1 cellular context compared by ENCODE assay signal in the genomic region with DNA sequence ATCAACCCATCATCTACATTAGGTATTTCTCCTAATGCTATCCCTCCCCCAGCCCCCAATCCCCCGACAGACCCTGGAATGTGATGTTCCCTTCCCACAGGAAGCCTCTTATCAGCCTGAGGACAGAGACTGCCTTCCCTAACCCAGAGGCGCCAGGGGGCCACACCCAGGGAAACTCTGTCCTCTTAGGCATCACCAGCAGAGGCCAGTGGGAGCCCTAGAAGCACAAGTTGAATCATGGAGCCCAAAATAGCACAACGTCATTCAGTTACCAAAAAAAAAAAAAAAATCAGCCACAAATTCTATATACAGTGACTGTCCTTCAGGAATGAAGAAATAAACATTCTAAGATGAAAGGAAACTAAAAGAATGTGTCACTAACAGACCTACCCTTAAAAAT.
TF ChIP-seq lines count a peak whose summit lies in the region.

No MANE protein-coding gene starts in this region.

TF ChIP-seq in GM23338, 12 proteins besides CTCF, POLR2A, EP300 and RAD21 (continued from another document):
- TF ChIP-seq, protein P1, sequence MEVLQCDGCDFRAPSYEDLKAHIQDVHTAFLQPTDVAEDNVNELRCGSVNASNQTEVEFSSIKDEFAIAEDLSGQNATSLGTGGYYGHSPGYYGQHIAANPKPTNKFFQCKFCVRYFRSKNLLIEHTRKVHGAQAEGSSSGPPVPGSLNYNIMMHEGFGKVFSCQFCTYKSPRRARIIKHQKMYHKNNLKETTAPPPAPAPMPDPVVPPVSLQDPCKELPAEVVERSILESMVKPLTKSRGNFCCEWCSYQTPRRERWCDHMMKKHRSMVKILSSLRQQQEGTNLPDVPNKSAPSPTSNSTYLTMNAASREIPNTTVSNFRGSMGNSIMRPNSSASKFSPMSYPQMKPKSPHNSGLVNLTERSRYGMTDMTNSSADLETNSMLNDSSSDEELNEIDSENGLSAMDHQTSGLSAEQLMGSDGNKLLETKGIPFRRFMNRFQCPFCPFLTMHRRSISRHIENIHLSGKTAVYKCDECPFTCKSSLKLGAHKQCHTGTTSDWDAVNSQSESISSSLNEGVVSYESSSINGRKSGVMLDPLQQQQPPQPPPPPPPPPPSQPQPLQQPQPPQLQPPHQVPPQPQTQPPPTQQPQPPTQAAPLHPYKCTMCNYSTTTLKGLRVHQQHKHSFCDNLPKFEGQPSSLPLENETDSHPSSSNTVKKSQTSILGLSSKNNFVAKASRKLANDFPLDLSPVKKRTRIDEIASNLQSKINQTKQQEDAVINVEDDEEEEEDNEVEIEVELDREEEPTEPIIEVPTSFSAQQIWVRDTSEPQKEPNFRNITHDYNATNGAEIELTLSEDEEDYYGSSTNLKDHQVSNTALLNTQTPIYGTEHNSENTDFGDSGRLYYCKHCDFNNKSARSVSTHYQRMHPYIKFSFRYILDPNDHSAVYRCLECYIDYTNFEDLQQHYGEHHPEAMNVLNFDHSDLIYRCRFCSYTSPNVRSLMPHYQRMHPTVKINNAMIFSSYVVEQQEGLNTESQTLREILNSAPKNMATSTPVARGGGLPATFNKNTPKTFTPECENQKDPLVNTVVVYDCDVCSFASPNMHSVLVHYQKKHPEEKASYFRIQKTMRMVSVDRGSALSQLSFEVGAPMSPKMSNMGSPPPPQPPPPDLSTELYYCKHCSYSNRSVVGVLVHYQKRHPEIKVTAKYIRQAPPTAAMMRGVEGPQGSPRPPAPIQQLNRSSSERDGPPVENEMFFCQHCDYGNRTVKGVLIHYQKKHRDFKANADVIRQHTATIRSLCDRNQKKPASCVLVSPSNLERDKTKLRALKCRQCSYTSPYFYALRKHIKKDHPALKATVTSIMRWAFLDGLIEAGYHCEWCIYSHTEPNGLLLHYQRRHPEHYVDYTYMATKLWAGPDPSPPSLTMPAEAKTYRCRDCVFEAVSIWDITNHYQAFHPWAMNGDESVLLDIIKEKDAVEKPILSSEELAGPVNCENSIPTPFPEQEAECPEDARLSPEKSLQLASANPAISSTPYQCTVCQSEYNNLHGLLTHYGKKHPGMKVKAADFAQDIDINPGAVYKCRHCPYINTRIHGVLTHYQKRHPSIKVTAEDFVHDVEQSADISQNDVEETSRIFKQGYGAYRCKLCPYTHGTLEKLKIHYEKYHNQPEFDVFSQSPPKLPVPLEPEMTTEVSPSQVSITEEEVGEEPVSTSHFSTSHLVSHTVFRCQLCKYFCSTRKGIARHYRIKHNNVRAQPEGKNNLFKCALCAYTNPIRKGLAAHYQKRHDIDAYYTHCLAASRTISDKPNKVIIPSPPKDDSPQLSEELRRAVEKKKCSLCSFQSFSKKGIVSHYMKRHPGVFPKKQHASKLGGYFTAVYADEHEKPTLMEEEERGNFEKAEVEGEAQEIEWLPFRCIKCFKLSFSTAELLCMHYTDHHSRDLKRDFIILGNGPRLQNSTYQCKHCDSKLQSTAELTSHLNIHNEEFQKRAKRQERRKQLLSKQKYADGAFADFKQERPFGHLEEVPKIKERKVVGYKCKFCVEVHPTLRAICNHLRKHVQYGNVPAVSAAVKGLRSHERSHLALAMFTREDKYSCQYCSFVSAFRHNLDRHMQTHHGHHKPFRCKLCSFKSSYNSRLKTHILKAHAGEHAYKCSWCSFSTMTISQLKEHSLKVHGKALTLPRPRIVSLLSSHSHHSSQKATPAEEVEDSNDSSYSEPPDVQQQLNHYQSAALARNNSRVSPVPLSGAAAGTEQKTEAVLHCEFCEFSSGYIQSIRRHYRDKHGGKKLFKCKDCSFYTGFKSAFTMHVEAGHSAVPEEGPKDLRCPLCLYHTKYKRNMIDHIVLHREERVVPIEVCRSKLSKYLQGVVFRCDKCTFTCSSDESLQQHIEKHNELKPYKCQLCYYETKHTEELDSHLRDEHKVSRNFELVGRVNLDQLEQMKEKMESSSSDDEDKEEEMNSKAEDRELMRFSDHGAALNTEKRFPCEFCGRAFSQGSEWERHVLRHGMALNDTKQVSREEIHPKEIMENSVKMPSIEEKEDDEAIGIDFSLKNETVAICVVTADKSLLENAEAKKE (CRISPR knock-in tag; IDR thresholded peaks at IDR 0.05), result no peak
TF ChIP-seq in GM23338: peak in this region for 0.
